14 cellular contexts compared by ENCODE assay signal in the genomic region with DNA sequence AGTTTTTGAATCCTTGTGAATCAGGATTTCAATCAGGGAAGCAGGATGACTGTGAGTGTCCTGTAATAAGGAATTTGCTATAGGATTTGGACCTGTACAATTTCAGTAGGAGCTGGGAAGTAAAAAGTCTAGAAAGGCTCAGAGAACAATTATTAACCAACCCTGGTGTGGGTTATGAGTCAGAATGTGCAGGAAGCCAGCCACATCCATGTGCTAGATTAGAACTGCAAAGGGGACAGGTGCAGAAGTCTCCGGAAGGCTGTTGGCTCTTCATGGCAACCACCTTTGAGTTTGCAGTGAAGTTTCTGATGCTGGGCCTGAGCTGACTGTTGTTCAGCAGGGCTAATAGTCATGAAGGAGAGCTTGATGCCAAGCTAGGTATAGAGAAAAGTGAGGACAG.
DNase-seq lines count a peak whose midpoint lies in the region; ATAC-seq and TF ChIP-seq lines count a peak whose summit lies in the region.
"Had no signal": no experiment of that assay in that cellular context is flagged by ENCODE, and none has a peak within 500 bp of the region (broad histone marks: within the 10 kb centered on the region; RNA-seq: fewer than 3 reads in every experiment).

No MANE protein-coding gene starts in this region.

- no peaks in the 10 kb centered on the region for H3K9me2 ChIP-seq in hepatocyte (replicated peaks; ENCODE audit: insufficient read depth)

- no peak overlapping the region for H3K27ac Mint-ChIP-seq in mesothelial cell of epicardium
- H3K27ac Mint-ChIP-seq: activated CD8-positive, alpha-beta memory T cell treated with anti-CD3 and anti-CD28 coated beads, Interleukin-2, amount 10 ng/mL, durations not matched to agents 7 days and 5 days; activated naive CD4-positive, alpha-beta T cell treated with anti-CD3 and anti-CD28 coated beads, Interleukin-2, amount 50 U/mL, for 24 hours; CD8-positive, alpha-beta memory T cell had no signal

- WGBS in hepatocyte (ENCODE audit: low lambda C conversion rate, missing lambda C conversion rate) = 54% methylated on average over 1 of the region's 1 CpG
- WGBS in heart left ventricle, 4 donors = 79 to 98% (median 91%) methylated on average over 1 of the region's 1 CpG

- TF ChIP-seq POLR2A in heart left ventricle (IDR thresholded peaks at IDR 0.05) = no peak

- DNase-seq in A172 (ENCODE audit: low spot score) = peak; percentile 38
- peak; percentile 35 for DNase-seq in HCEC 1CT
- peak; percentile 73 for DNase-seq in SW480 (ENCODE audit: low spot score)
- peak; percentile 56 for DNase-seq in hepatocyte (ENCODE audit: low spot score)
- DNase-seq in NCI-H1048 (lab: John Stamatoyannopoulos, UW) = no peak
- no peak for DNase-seq in heart left ventricle
- no peak for DNase-seq in mesothelial cell of epicardium (ENCODE audit: low spot score in 2 of 2, unreplicated experiment in 2 of 2)
- DNase-seq: activated CD8-positive, alpha-beta memory T cell treated with anti-CD3 and anti-CD28 coated beads, Interleukin-2, amount 10 ng/mL, durations not matched to agents 7 days and 5 days; CD8-positive, alpha-beta memory T cell; midbrain; thyroid gland had no signal

- H2AFZ ChIP-seq in hepatocyte = no peak overlapping the region
- H2AFZ ChIP-seq: parathyroid adenoma had no signal

- H3K9me3 ChIP-seq in hepatocyte (ENCODE audit: low read depth) (no peaks in the 10 kb centered on the region), heart left ventricle (peaks cover 0 to 16% (median 2%) of the 10 kb centered on the region in 12 donors)
- H3K9me3 ChIP-seq: thyroid gland had no signal

- peaks cover 4% of the 10 kb centered on the region for H3K4me1 ChIP-seq in hepatocyte (ENCODE audit: insufficient read depth)
- no peaks in the 10 kb centered on the region for H3K4me1 ChIP-seq in heart left ventricle
- H3K4me1 ChIP-seq: parathyroid adenoma, thyroid gland had no signal

- no peaks in the 10 kb centered on the region for H3K27me3 Mint-ChIP-seq in mesothelial cell of epicardium (ENCODE audit: low read depth)

- no peak overlapping the region for H3K4me3 Mint-ChIP-seq in mesothelial cell of epicardium
- H3K4me3 Mint-ChIP-seq: activated CD8-positive, alpha-beta memory T cell treated with anti-CD3 and anti-CD28 coated beads, Interleukin-2, amount 10 ng/mL, durations not matched to agents 7 days and 5 days; activated naive CD4-positive, alpha-beta T cell treated with anti-CD3 and anti-CD28 coated beads, Interleukin-2, amount 50 U/mL, for 24 hours; CD8-positive, alpha-beta memory T cell had no signal

- peak overlapping the region; percentile 8 for H3K27ac ChIP-seq in hepatocyte
- H3K27ac ChIP-seq in heart left ventricle = no peak overlapping the region
- H3K27ac ChIP-seq: parathyroid adenoma, thyroid gland had no signal

- H3K9me3 Mint-ChIP-seq in mesothelial cell of epicardium = peaks cover 9% of the 10 kb centered on the region

- TF ChIP-seq CTCF in hepatocyte (IDR thresholded peaks at IDR 0.05; ENCODE audit: poor library complexity) = no peak
- TF ChIP-seq CTCF in heart left ventricle (IDR thresholded peaks at IDR 0.05) = no peak
- TF ChIP-seq CTCF in mesothelial cell of epicardium (IDR thresholded peaks at IDR 0.05; ENCODE audit: unreplicated experiment) = no peak

- no peaks in the 10 kb centered on the region for H3K79me2 ChIP-seq in hepatocyte
- H3K79me2 ChIP-seq: parathyroid adenoma had no signal

- intact Hi-C loops in heart left ventricle (cut with DNase I) = no loop called here

- H3K27me3 ChIP-seq in hepatocyte (no peaks in the 10 kb centered on the region), heart left ventricle (no peaks in the 10 kb centered on the region)
- H3K27me3 ChIP-seq: thyroid gland had no signal

- H3K4me2 ChIP-seq in hepatocyte = no peak overlapping the region

- no peaks in the 10 kb centered on the region for H3K36me3 ChIP-seq in hepatocyte (replicated peaks; ENCODE audit: insufficient read depth, low read depth)
- no peaks in the 10 kb centered on the region for H3K36me3 ChIP-seq in heart left ventricle
- H3K36me3 ChIP-seq: thyroid gland had no signal

- no peaks in the 10 kb centered on the region for H3K36me3 Mint-ChIP-seq in mesothelial cell of epicardium
- H3K36me3 Mint-ChIP-seq: activated CD8-positive, alpha-beta memory T cell treated with anti-CD3 and anti-CD28 coated beads, Interleukin-2, amount 10 ng/mL, durations not matched to agents 7 days and 5 days; activated naive CD4-positive, alpha-beta T cell treated with anti-CD3 and anti-CD28 coated beads, Interleukin-2, amount 50 U/mL, for 24 hours; CD8-positive, alpha-beta memory T cell had no signal

- ATAC-seq in heart left ventricle (no peak), GM21825 (IDR thresholded peaks at IDR 0.05; ENCODE audit: unreplicated experiment) (no peak)
- ATAC-seq: activated CD8-positive, alpha-beta memory T cell treated with anti-CD3 and anti-CD28 coated beads, Interleukin-2, amount 10 ng/mL, durations not matched to agents 7 days and 5 days had no signal

- no peak overlapping the region for H3K4me3 ChIP-seq in hepatocyte
- H3K4me3 ChIP-seq in heart left ventricle = no peak overlapping the region
- H3K4me3 ChIP-seq: thyroid gland had no signal

- H4K20me1 ChIP-seq in hepatocyte (ENCODE audit: insufficient read depth, poor library complexity, severe bottlenecking) = no peaks in the 10 kb centered on the region

- no peaks in the 10 kb centered on the region for H3K4me1 Mint-ChIP-seq in mesothelial cell of epicardium
- H3K4me1 Mint-ChIP-seq: activated CD8-positive, alpha-beta memory T cell treated with anti-CD3 and anti-CD28 coated beads, Interleukin-2, amount 10 ng/mL, durations not matched to agents 7 days and 5 days; activated naive CD4-positive, alpha-beta T cell treated with anti-CD3 and anti-CD28 coated beads, Interleukin-2, amount 50 U/mL, for 24 hours; CD8-positive, alpha-beta memory T cell had no signal

Comparison
In these comparisons a context has a peak if more than half of its experiments do, and no peak if none do; other contexts are left out.
1. DNase-seq: peak in A172 (single experiment), HCEC 1CT (single experiment), SW480 (single experiment) and hepatocyte (single experiment); none in NCI-H1048 (single experiment), heart left ventricle (0 of 5) and mesothelial cell of epicardium (0 of 2).